Comparison of ENCODE assay signal across 35 cellular contexts in the genomic region with DNA sequence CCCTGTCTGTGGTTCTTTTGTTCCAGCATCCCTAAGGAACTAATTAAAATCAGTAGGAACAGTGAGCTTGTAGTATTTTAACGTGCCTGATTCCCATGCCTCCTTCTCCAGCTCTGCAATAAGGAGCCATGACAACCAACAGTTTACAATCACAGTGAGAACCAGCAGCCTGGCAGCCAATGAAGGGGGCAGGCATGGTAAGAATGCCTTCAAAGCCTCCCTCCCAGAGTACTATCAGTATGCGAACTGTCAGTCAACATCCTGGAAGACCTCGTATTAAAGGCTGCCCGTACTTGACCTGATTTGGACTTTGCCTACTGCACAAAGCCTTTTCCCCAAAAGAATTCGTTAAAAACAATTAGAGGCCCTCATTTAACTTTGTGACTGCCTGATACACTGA. TPM values are rescaled to one million over a fixed set of nuclear protein-coding genes. Genes with fewer than 3 reads are reported as not detected.
"Had no signal": no experiment of that assay in that cellular context is flagged by ENCODE, and none has a peak within 500 bp of the region (broad histone marks: within the 10 kb centered on the region; RNA-seq: fewer than 3 reads in every experiment).

No MANE protein-coding gene starts in this region.

- DNase-seq: activated CD4-positive, alpha-beta memory T cell treated with anti-CD3 and anti-CD28 coated beads for 36 hours; activated CD4-positive, alpha-beta T cell treated with anti-CD3 and anti-CD28 coated beads, Interleukin-2, amount 10 ng/mL, durations not matched to agents 24 days and 14 days; activated CD4-positive, CD25-positive, alpha-beta regulatory T cell treated with anti-CD3 and anti-CD28 coated beads, Interleukin-2, amount 50 U/mL, for 72 hours; activated CD8-positive, alpha-beta memory T cell treated with anti-CD3 and anti-CD28 coated beads, Interleukin-2, amount 50 U/mL, for 4 hours; activated effector memory CD4-positive, alpha-beta T cell treated with anti-CD3 and anti-CD28 coated beads, Interleukin-2, amount 50 U/mL, for 16 hours; activated naive CD4-positive, alpha-beta T cell treated with anti-CD3 and anti-CD28 coated beads, Interleukin-2, amount 10 ng/mL, durations not matched to agents 7 days and 5 days; activated naive CD8-positive, alpha-beta T cell treated with anti-CD3 and anti-CD28 coated beads, Interleukin-2, amount 10 ng/mL, durations not matched to agents 7 days and 5 days; activated T-cell treated with anti-CD3 and anti-CD28 coated beads, Interleukin-2, amount 50 U/mL, for 1 hour; caudate nucleus; foreskin keratinocyte; immature natural killer cell; kidney; lower lobe of right lung; mesenchymal stem cell; mucosa of descending colon; posterior cingulate gyrus; stimulated activated CD4-positive, alpha-beta T cell treated with anti-CD3 and anti-CD28 coated beads, Interleukin-4, amount 100 ng/mL, for 4 hours; stimulated activated CD8-positive, alpha-beta memory T cell treated with anti-CD3 and anti-CD28 coated beads, Interleukin-4, amount 100 ng/mL, for 48 hours; stimulated activated naive CD8-positive, alpha-beta T cell treated with anti-CD3 and anti-CD28 coated beads, Interleukin-15, amount 100 ng/mL, for 72 hours; substantia nigra; upper lobe of left lung had no signal

- H3K4me3 Mint-ChIP-seq: activated CD4-positive, alpha-beta memory T cell treated with anti-CD3 and anti-CD28 coated beads for 36 hours; activated CD4-positive, alpha-beta T cell treated with anti-CD3 and anti-CD28 coated beads, Interleukin-2, amount 10 ng/mL, durations not matched to agents 24 days and 14 days; activated naive CD4-positive, alpha-beta T cell treated with anti-CD3 and anti-CD28 coated beads, Interleukin-2, amount 10 ng/mL, durations not matched to agents 7 days and 5 days; activated naive CD8-positive, alpha-beta T cell treated with anti-CD3 and anti-CD28 coated beads, Interleukin-2, amount 10 ng/mL, durations not matched to agents 7 days and 5 days; activated T-helper 1 cell treated with anti-CD3 and anti-CD28 coated beads, Interleukin-12 subunit alpha, Interleukin-12 subunit beta, Interleukin-2, Interleukin-4 antibody, amounts not matched to agents 30 ng/mL and 10 ng/mL and 1 ng/mL, durations not matched to agents 14 hours and 24 hours and 36 hours; brain; immature natural killer cell; natural killer cell treated with Interleukin-12 subunit alpha and Interleukin-12 subunit beta and Interleukin-15 and Interleukin-18, amount 100 ng/mL, for 72 hours; stimulated activated memory B cell treated with anti-CD40 and anti-IgM and Interleukin-4, amounts not matched to agents 10 μg/mL and 1 μg/mL and 100 μg/mL, for 72 hours; stimulated activated naive CD8-positive, alpha-beta T cell treated with anti-CD3 and anti-CD28 coated beads, Interleukin-15, amount 100 ng/mL, for 72 hours had no signal

- H3K9me3 ChIP-seq: ascending aorta, esophagus muscularis mucosa, lower lobe of right lung, mucosa of descending colon, upper lobe of left lung had no signal

- H3K27ac Mint-ChIP-seq: activated CD4-positive, alpha-beta memory T cell treated with anti-CD3 and anti-CD28 coated beads for 36 hours; activated CD4-positive, alpha-beta T cell treated with anti-CD3 and anti-CD28 coated beads, Interleukin-2, amount 10 ng/mL, durations not matched to agents 24 days and 14 days; activated naive CD4-positive, alpha-beta T cell treated with anti-CD3 and anti-CD28 coated beads, Interleukin-2, amount 10 ng/mL, durations not matched to agents 7 days and 5 days; activated naive CD8-positive, alpha-beta T cell treated with anti-CD3 and anti-CD28 coated beads, Interleukin-2, amount 10 ng/mL, durations not matched to agents 7 days and 5 days; activated T-helper 1 cell treated with anti-CD3 and anti-CD28 coated beads, Interleukin-12 subunit alpha, Interleukin-12 subunit beta, Interleukin-2, Interleukin-4 antibody, amounts not matched to agents 30 ng/mL and 10 ng/mL and 1 ng/mL, durations not matched to agents 14 hours and 24 hours and 36 hours; immature natural killer cell; natural killer cell treated with Interleukin-12 subunit alpha and Interleukin-12 subunit beta and Interleukin-15 and Interleukin-18, amount 100 ng/mL, for 72 hours; stimulated activated memory B cell treated with anti-CD40 and anti-IgM and Interleukin-4, amounts not matched to agents 10 μg/mL and 1 μg/mL and 100 μg/mL, for 72 hours; stimulated activated naive CD8-positive, alpha-beta T cell treated with anti-CD3 and anti-CD28 coated beads, Interleukin-15, amount 100 ng/mL, for 72 hours had no signal

- ATAC-seq: foreskin keratinocyte; lower lobe of right lung; mucosa of descending colon; natural killer cell treated with Interleukin-12 subunit alpha and Interleukin-12 subunit beta and Interleukin-15 and Interleukin-18, amount 100 ng/mL, for 72 hours; sciatic nerve; stimulated activated memory B cell treated with anti-CD40 and anti-IgM and Interleukin-4, amounts not matched to agents 10 μg/mL and 1 μg/mL and 100 μg/mL, for 72 hours; stimulated activated naive CD8-positive, alpha-beta T cell treated with anti-CD3 and anti-CD28 coated beads, Interleukin-15, amount 100 ng/mL, for 72 hours had no signal

- H3K4me1 ChIP-seq: ascending aorta, esophagus muscularis mucosa, foreskin keratinocyte, lower lobe of right lung, upper lobe of left lung had no signal

- H3K9me3 Mint-ChIP-seq: activated naive CD4-positive, alpha-beta T cell treated with anti-CD3 and anti-CD28 coated beads, Interleukin-2, amount 10 ng/mL, durations not matched to agents 7 days and 5 days; activated naive CD8-positive, alpha-beta T cell treated with anti-CD3 and anti-CD28 coated beads, Interleukin-2, amount 10 ng/mL, durations not matched to agents 7 days and 5 days; activated T-helper 1 cell treated with anti-CD3 and anti-CD28 coated beads, Interleukin-12 subunit alpha, Interleukin-12 subunit beta, Interleukin-2, Interleukin-4 antibody, amounts not matched to agents 30 ng/mL and 10 ng/mL and 1 ng/mL, durations not matched to agents 14 hours and 24 hours and 36 hours; immature natural killer cell; natural killer cell treated with Interleukin-12 subunit alpha and Interleukin-12 subunit beta and Interleukin-15 and Interleukin-18, amount 100 ng/mL, for 72 hours; stimulated activated memory B cell treated with anti-CD40 and anti-IgM and Interleukin-4, amounts not matched to agents 10 μg/mL and 1 μg/mL and 100 μg/mL, for 72 hours; stimulated activated naive CD8-positive, alpha-beta T cell treated with anti-CD3 and anti-CD28 coated beads, Interleukin-15, amount 100 ng/mL, for 72 hours had no signal

- H3K36me3 ChIP-seq: ascending aorta, esophagus muscularis mucosa, lower lobe of right lung, upper lobe of left lung had no signal

- H3K4me3 ChIP-seq: ascending aorta, esophagus muscularis mucosa, lower lobe of right lung, mucosa of descending colon, skin epidermis, upper lobe of left lung had no signal

- H3K27me3 ChIP-seq: ascending aorta, esophagus muscularis mucosa, foreskin keratinocyte, upper lobe of left lung had no signal

- H3K27me3 Mint-ChIP-seq: activated CD4-positive, alpha-beta memory T cell treated with anti-CD3 and anti-CD28 coated beads for 36 hours; stimulated activated naive CD8-positive, alpha-beta T cell treated with anti-CD3 and anti-CD28 coated beads, Interleukin-15, amount 100 ng/mL, for 72 hours had no signal

- H3K4me1 Mint-ChIP-seq: activated CD4-positive, alpha-beta T cell treated with anti-CD3 and anti-CD28 coated beads, Interleukin-2, amount 10 ng/mL, durations not matched to agents 24 days and 14 days; activated naive CD4-positive, alpha-beta T cell treated with anti-CD3 and anti-CD28 coated beads, Interleukin-2, amount 10 ng/mL, durations not matched to agents 7 days and 5 days; immature natural killer cell; stimulated activated memory B cell treated with anti-CD40 and anti-IgM and Interleukin-4, amounts not matched to agents 10 μg/mL and 1 μg/mL and 100 μg/mL, for 72 hours; stimulated activated naive CD8-positive, alpha-beta T cell treated with anti-CD3 and anti-CD28 coated beads, Interleukin-15, amount 100 ng/mL, for 72 hours had no signal

- H3K27ac ChIP-seq: ascending aorta, esophagus muscularis mucosa, foreskin keratinocyte, lower lobe of right lung, skin epidermis, upper lobe of left lung, VCaP had no signal

- H3K36me3 Mint-ChIP-seq: activated CD4-positive, alpha-beta memory T cell treated with anti-CD3 and anti-CD28 coated beads for 36 hours; activated naive CD4-positive, alpha-beta T cell treated with anti-CD3 and anti-CD28 coated beads, Interleukin-2, amount 10 ng/mL, durations not matched to agents 7 days and 5 days; activated naive CD8-positive, alpha-beta T cell treated with anti-CD3 and anti-CD28 coated beads, Interleukin-2, amount 10 ng/mL, durations not matched to agents 7 days and 5 days; brain; immature natural killer cell; natural killer cell treated with Interleukin-12 subunit alpha and Interleukin-12 subunit beta and Interleukin-15 and Interleukin-18, amount 100 ng/mL, for 72 hours; stimulated activated memory B cell treated with anti-CD40 and anti-IgM and Interleukin-4, amounts not matched to agents 10 μg/mL and 1 μg/mL and 100 μg/mL, for 72 hours had no signal

RNA-seq across cellular contexts. Expression of a gene that starts 7.7 kb away (rescaled TPM):
- total RNA-seq: activated CD4-positive, alpha-beta memory T cell treated with anti-CD3 and anti-CD28 coated beads for 36 hours; activated CD4-positive, alpha-beta T cell treated with anti-CD3 and anti-CD28 coated beads, Interleukin-2, amount 10 ng/mL, durations not matched to agents 24 days and 14 days; activated naive CD8-positive, alpha-beta T cell treated with anti-CD3 and anti-CD28 coated beads, Interleukin-2, amount 10 ng/mL, durations not matched to agents 7 days and 5 days; activated T-helper 1 cell treated with anti-CD3 and anti-CD28 coated beads, Interleukin-12 subunit alpha, Interleukin-12 subunit beta, Interleukin-2, Interleukin-4 antibody, amounts not matched to agents 30 ng/mL and 10 ng/mL and 1 ng/mL, durations not matched to agents 14 hours and 24 hours and 36 hours; ascending aorta; chondrocyte; esophagus muscularis mucosa; foreskin keratinocyte; glomerular endothelial cell; lower lobe of right lung; mucosa of descending colon; myocyte; natural killer cell treated with Interleukin-12 subunit alpha and Interleukin-12 subunit beta and Interleukin-15 and Interleukin-18, amount 100 ng/mL, for 72 hours; osteoblast; sciatic nerve; T-helper 1 cell treated with Interleukin-12 subunit alpha and Interleukin-12 subunit beta and Interleukin-4 antibody, amounts not matched to agents 30 ng/mL and 1 ng/mL, for 36 hours had no signal
- polyA plus RNA-seq: foreskin keratinocyte had no signal
